Comparison of ENCODE assay signal across 8 cellular contexts in genomic region chr3:49377483-49377882, GRCh38. TPM values are rescaled to one million over a fixed set of nuclear protein-coding genes. Genes with fewer than 3 reads are reported as not detected.
DNase-seq lines count a peak whose midpoint lies in the region; ATAC-seq and TF ChIP-seq lines count a peak whose summit lies in the region.

No MANE protein-coding gene starts in this region.

- DNase-seq in activated gamma-delta T cell treated with Interleukin-2 at 50 U/mL for 16 hours (peak; percentile 16), activated gamma-delta T cell (lab: John Stamatoyannopoulos, UW) (no peak), activated T-cell treated with anti-CD3 and anti-CD28 coated beads for 4 hours (peak; percentile 38), kidney tubule cell (ENCODE audit: low spot score) (peak; percentile 89), suprapubic skin (ENCODE audit: low spot score in 2 of 2) (no peak), hepatic stellate cell (ENCODE audit: low spot score) (no peak), epidermal melanocyte (ENCODE audit: insufficient read length, low spot score) (no peak)

- no peak for TF ChIP-seq POLR2A in suprapubic skin (IDR thresholded peaks at IDR 0.05)

- peaks cover 24% of the 10 kb centered on the region for H3K4me1 ChIP-seq in suprapubic skin

- no peak for ATAC-seq in GM19452 (IDR thresholded peaks at IDR 0.05; ENCODE audit: unreplicated experiment)

- H3K4me3 ChIP-seq in suprapubic skin = no peak overlapping the region

- TF ChIP-seq EP300 in suprapubic skin (IDR thresholded peaks at IDR 0.05) = no peak

- H3K27me3 ChIP-seq in suprapubic skin = no peaks in the 10 kb centered on the region

- H3K36me3 ChIP-seq in suprapubic skin = peaks cover 26% of the 10 kb centered on the region

- peak overlapping the region; percentile 8 for H3K27ac ChIP-seq in suprapubic skin

- 63% methylated on average over 1 of the region's 1 CpG for WGBS in suprapubic skin

- no peak for TF ChIP-seq CTCF in suprapubic skin (IDR thresholded peaks at IDR 0.05)

- no peaks in the 10 kb centered on the region for H3K9me3 ChIP-seq in suprapubic skin

RNA-seq across cellular contexts. Expression of gene GPX1, which starts 19.3 kb away (rescaled TPM):
- 100 to 1,000 TPM; 115 to 130 (median 122) TPM for total RNA-seq in suprapubic skin

RNA-seq across cellular contexts. Expression of gene RHOA, which starts 34.3 kb away (rescaled TPM):
- total RNA-seq in suprapubic skin = 100 to 1,000 TPM; 315 to 373 (median 341) TPM

RNA-seq across cellular contexts. Expression of gene TCTA, which starts 34.7 kb away (rescaled TPM):
- total RNA-seq in suprapubic skin = 10 to 100 TPM; 10.8 to 25.5 (median 19.6) TPM

RNA-seq across cellular contexts. Expression of gene USP4, which starts 37.6 kb away (rescaled TPM):
- 10 to 100 TPM; 29.1 to 76.8 (median 35.5) TPM for total RNA-seq in suprapubic skin

RNA-seq across cellular contexts. Expression of gene AMT, which starts 44.8 kb away (rescaled TPM):
- 10 to 100 TPM in 1 of 4 donors, 1 to 10 TPM in 3; 2.2 to 17.3 (median 5.0) TPM for total RNA-seq in suprapubic skin

Comparison
In these comparisons a context has a peak if more than half of its experiments do, and no peak if none do; other contexts are left out.
1. DNase-seq: peak in activated gamma-delta T cell treated with Interleukin-2 at 50 U/mL for 16 hours (single experiment), activated T-cell treated with anti-CD3 and anti-CD28 coated beads for 4 hours (single experiment) and kidney tubule cell (single experiment); none in activated gamma-delta T cell (single experiment), suprapubic skin (0 of 2), hepatic stellate cell (single experiment) and epidermal melanocyte (single experiment).